20 cellular contexts compared by ENCODE assay signal in genomic region chr3:23815879-23816278, GRCh38.
"Had no signal": no experiment of that assay in that cellular context is flagged by ENCODE, and none has a peak within 500 bp of the region (broad histone marks: within the 10 kb centered on the region; RNA-seq: fewer than 3 reads in every experiment).

No MANE protein-coding gene starts in this region.

- H3K27ac Mint-ChIP-seq: activated CD4-positive, alpha-beta T cell treated with anti-CD3 and anti-CD28 coated beads, Interleukin-2, amount 10 ng/mL, durations not matched to agents 7 days and 5 days; immature natural killer cell; neural progenitor cell; progenitor cell of endocrine pancreas had no signal

- DNase-seq: activated CD4-positive, alpha-beta T cell treated with anti-CD3 and anti-CD28 coated beads, Interleukin-2, amount 10 ng/mL, durations not matched to agents 7 days and 5 days; activated CD8-positive, alpha-beta memory T cell treated with anti-CD3 and anti-CD28 coated beads, Interleukin-2, amount 50 U/mL, for 48 hours; activated gamma-delta T cell treated with Interleukin-2 at 50 U/mL for 16 hours; adrenal gland; cerebellar nuclear complex; cortex of kidney; effector CD4-positive, alpha-beta T cell; immature natural killer cell; kidney glomerular epithelial cell; left ventricle myocardium superior; naive thymus-derived CD4-positive, alpha-beta T cell; stomach; trophoblast cell had no signal

- H3K36me3 ChIP-seq: adrenal gland, breast epithelium, esophagus muscularis mucosa, vagina had no signal

- H3K4me2 ChIP-seq: neural progenitor cell had no signal

- FAIRE-seq: astrocyte had no signal

- ATAC-seq: left ventricle myocardium superior; naive thymus-derived CD4-positive, alpha-beta T cell had no signal

- H3K4me3 ChIP-seq: adrenal gland, breast epithelium, esophagus muscularis mucosa, neural progenitor cell, stomach, vagina had no signal

- H3K27me3 ChIP-seq: adrenal gland, breast epithelium, esophagus muscularis mucosa, neural progenitor cell, stomach, vagina had no signal

- H3K9ac ChIP-seq: neural progenitor cell had no signal

- H3K9me3 ChIP-seq: adrenal gland, breast epithelium, esophagus muscularis mucosa, stomach, vagina had no signal

- H3K4me3 Mint-ChIP-seq: activated CD4-positive, alpha-beta T cell treated with anti-CD3 and anti-CD28 coated beads, Interleukin-2, amount 10 ng/mL, durations not matched to agents 7 days and 5 days; immature natural killer cell; naive thymus-derived CD4-positive, alpha-beta T cell; neural progenitor cell had no signal

- H3K27ac ChIP-seq: adrenal gland, breast epithelium, esophagus muscularis mucosa, neural progenitor cell, stomach, vagina had no signal

- H3K9me3 Mint-ChIP-seq: activated CD4-positive, alpha-beta T cell treated with anti-CD3 and anti-CD28 coated beads, Interleukin-2, amount 10 ng/mL, durations not matched to agents 7 days and 5 days; activated naive CD4-positive, alpha-beta T cell treated with anti-CD3 and anti-CD28 coated beads, Interleukin-2, amount 50 U/mL, for 72 hours; immature natural killer cell; naive thymus-derived CD4-positive, alpha-beta T cell had no signal

- H2AFZ ChIP-seq: neural progenitor cell had no signal

- H3K4me1 ChIP-seq: breast epithelium had no signal
